8 cellular contexts compared by ENCODE assay signal in the genomic region with DNA sequence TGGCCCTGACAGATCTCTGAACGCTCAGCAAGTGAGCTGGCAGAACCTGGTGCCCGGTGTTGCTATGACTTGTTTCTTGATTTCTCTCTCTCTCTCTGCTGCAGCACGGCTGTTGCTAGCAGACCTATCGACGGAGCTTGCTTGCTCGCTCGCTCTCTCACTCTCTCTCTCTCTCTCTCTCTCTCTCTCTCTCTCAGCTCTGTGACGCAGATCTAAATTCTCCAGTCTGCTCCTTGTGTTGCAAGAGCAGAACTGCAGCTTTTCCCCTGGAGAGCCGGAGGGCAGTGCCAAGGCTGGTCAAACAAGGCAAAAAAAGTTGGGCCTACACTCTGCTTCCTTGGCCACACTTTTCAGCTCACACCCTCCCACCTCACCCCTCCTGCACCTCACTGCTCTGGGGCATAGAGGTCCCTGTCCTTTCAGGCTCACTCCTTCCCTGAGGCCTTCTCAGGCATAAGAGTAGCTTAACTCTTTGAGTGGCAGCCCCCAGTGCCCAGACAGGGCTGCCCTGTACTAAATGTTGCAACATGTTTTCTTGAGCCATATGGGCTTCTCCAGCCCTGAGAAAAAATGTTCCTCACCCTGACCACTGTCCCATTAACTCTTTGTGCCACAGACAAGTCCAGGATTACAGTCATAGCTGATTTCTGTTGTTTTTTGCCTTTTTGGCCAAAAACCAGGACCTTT.
DNase-seq lines count a peak whose midpoint lies in the region; ATAC-seq and TF ChIP-seq lines count a peak whose summit lies in the region.

No MANE protein-coding gene starts in this region.

- DNase-seq in SIG-M5 treated with dmso at 0.1 percent for 504 hours (lab: John Stamatoyannopoulos, UW; ENCODE audit: unreplicated experiment) (peak; percentile 53), SIG-M5 (lab: John Stamatoyannopoulos, UW) (no peak), T-cell (peak; percentile 61 to 88 (median 75)), amniotic stem cell (lab: John Stamatoyannopoulos, UW) (peak; percentile 83), heart right ventricle (peak; percentile 73 to 85), prostate gland (ENCODE audit: low spot score) (peak; percentile 88), uterus (peak; percentile 81 to 89)

- H3K4me1 Mint-ChIP-seq in T-cell = peaks cover 91 to 97% (median 95%) of the 10 kb centered on the region in 3 donors

- H3K36me3 ChIP-seq in heart right ventricle (peaks cover 0 to 21% (median 8%) of the 10 kb centered on the region in 9 donors), prostate gland (peaks cover 0 to under 1% of the 10 kb centered on the region in 2 donors), uterus (no peaks in the 10 kb centered on the region)

- H3K27me3 ChIP-seq in heart right ventricle (no peaks in the 10 kb centered on the region), prostate gland (replicated peaks; ENCODE audit: insufficient read depth) (no peaks in the 10 kb centered on the region), uterus (no peaks in the 10 kb centered on the region)

- peak overlapping the region; percentile 90 to 100 (median 96) for H3K27ac ChIP-seq in heart right ventricle
- peak overlapping the region; percentile 99 for H3K27ac ChIP-seq in prostate gland
- peak overlapping the region; percentile 95 to 97 for H3K27ac ChIP-seq in uterus

- H3K27me3 Mint-ChIP-seq in T-cell = peaks cover 2 to 4% of the 10 kb centered on the region in 2 donors

- peak overlapping the region; percentile 92 to 96 (median 93) for H3K4me3 Mint-ChIP-seq in T-cell

- H3K9me3 ChIP-seq in heart right ventricle (no peaks in the 10 kb centered on the region), prostate gland (no peaks in the 10 kb centered on the region), uterus (no peaks in the 10 kb centered on the region)

- ATAC-seq in HG03280 (IDR thresholded peaks at IDR 0.05; ENCODE audit: unreplicated experiment) (peak; percentile 28), T-cell (replicated peaks in 1 of 4) (peak; percentile 39 to 59 (median 54)), heart right ventricle (peak; percentile 27 to 69 (median 51))

- WGBS in heart right ventricle, 2 donors = 22% methylated on average over 9 of the region's 9 CpGs
- WGBS in prostate gland = under 1% methylated on average over 9 of the region's 9 CpGs

- peak overlapping the region; percentile 98 to 99 for H3K27ac Mint-ChIP-seq in T-cell

- peak overlapping the region; percentile 36 to 85 (median 72) for H3K4me3 ChIP-seq in heart right ventricle
- peak overlapping the region; percentile 68 to 74 for H3K4me3 ChIP-seq in prostate gland
- H3K4me3 ChIP-seq in uterus = peak overlapping the region; percentile 78 to 90

- peaks cover 26% of the 10 kb centered on the region for H3K36me3 Mint-ChIP-seq in T-cell

- CTCF ChIA-PET in T-cell (lab: Charles Lee) = interaction anchor here (0.5 to 3.4 kb wide), 21 partner anchors 13 to 771 kb away, joined by 3 to 44 read pairs (median 5); a partner anchor contains a TSS

- intact Hi-C loops in heart right ventricle (cut with DNase I) (loop anchor here in 2 of 10 donors (1.0 to 10.0 kb wide), 2 partner anchors 45 to 141 kb away; no protein-coding TSS in a partner anchor), prostate gland (cut with DNase I) (no loop called here), uterus (cut with DNase I; ENCODE audit: low total_unique reads) (no loop called here)

- H3K4me1 ChIP-seq in heart right ventricle (peaks cover 41 to 87% (median 84%) of the 10 kb centered on the region in 9 donors), prostate gland (replicated peaks) (peaks cover 52% of the 10 kb centered on the region), uterus (peaks cover 14 to 27% of the 10 kb centered on the region in 2 donors)

- TF ChIP-seq CTCF in heart right ventricle (IDR thresholded peaks at IDR 0.05) (peak; percentile 44 to 68 (median 57)), prostate gland (IDR thresholded peaks at IDR 0.05) (peak; percentile 50 to 97 (median 79)), uterus (IDR thresholded peaks at IDR 0.05) (peak; percentile 46 to 95 (median 72))

- POLR2A ChIA-PET in T-cell (lab: Charles Lee) = interaction anchor here (0.6 to 1.4 kb wide), 8 partner anchors 9 to 139 kb away, joined by 3 to 6 read pairs (median 4); no protein-coding TSS in a partner anchor

- peak; percentile 86 for TF ChIP-seq POLR2A in prostate gland (IDR thresholded peaks at IDR 0.05)
- peak; percentile 83 to 89 for TF ChIP-seq POLR2A in uterus (IDR thresholded peaks at IDR 0.05)

- H3K9me3 Mint-ChIP-seq in T-cell = no peaks in the 10 kb centered on the region
